9 cellular contexts compared by ENCODE assay signal in genomic region chr7:130887182-130888016, GRCh38.
DNase-seq lines count a peak whose midpoint lies in the region; ATAC-seq and TF ChIP-seq lines count a peak whose summit lies in the region.
"Had no signal": no experiment of that assay in that cellular context is flagged by ENCODE, and none has a peak within 500 bp of the region (broad histone marks: within the 10 kb centered on the region; RNA-seq: fewer than 3 reads in every experiment).

No MANE protein-coding gene starts in this region.

- H3K4me1 ChIP-seq in right lobe of liver, result peaks cover 0 to 68% (median 30%) of the 10 kb centered on the region in 4 donors

- peak in 2 of 4 donors; percentile 20 to 64 for ATAC-seq in right lobe of liver
- ATAC-seq in HG03442 (IDR thresholded peaks at IDR 0.05; ENCODE audit: unreplicated experiment), result no peak

- H3K36me3 ChIP-seq in right lobe of liver, result peaks cover 0 to 11% (median 7%) of the 10 kb centered on the region in 4 donors

- H3K27ac ChIP-seq in right lobe of liver, result peak overlapping the region in 2 of 3 donors; percentile 27 to 81

- intact Hi-C loops in right lobe of liver (cut with DNase I), result no loop called here

- no peak for TF ChIP-seq CTCF in HFF-Myc (IDR thresholded peaks at IDR 0.05; ENCODE audit: low read depth, low read length, missing control alignments)
- no peak for TF ChIP-seq CTCF in astrocyte of the spinal cord (IDR thresholded peaks at IDR 0.05; ENCODE audit: low read depth, low read length)
- TF ChIP-seq CTCF in right lobe of liver (IDR thresholded peaks at IDR 0.05), result no peak

- DNase-seq in A172 (ENCODE audit: low spot score) (peak; percentile 92), HFF-Myc (ENCODE audit: extremely low read depth, low read depth) (no peak), astrocyte of the spinal cord (ENCODE audit: low read depth, low spot score) (peak; percentile 78), right lobe of liver (peak in 1 of 3 donors; percentile 54), NCI-H2107 treated with DMSO at 0.1 percent for 48 hours (lab: John Stamatoyannopoulos, UW; ENCODE audit: unreplicated experiment) (no peak), NCI-H2196 (lab: John Stamatoyannopoulos, UW; ENCODE audit: unreplicated experiment) (no peak)
- no peak for DNase-seq in activated CD4-positive, alpha-beta T cell treated with anti-CD3 and anti-CD28 coated beads, Interleukin-2, amount 50 U/mL, for 1 hour
- DNase-seq: pancreas had no signal

- WGBS in right lobe of liver (ENCODE audit: insufficient coverage, low coverage, low lambda C conversion rate, missing lambda C conversion rate), result 56% methylated on average over 9 of the region's 13 CpGs

- in situ Hi-C loops in astrocyte of the spinal cord (cut with HindIII; ENCODE audit: low sequenced_read_pairs), result no loop called here

- H3K4me3 ChIP-seq in HFF-Myc (replicated peaks; ENCODE audit: low read depth, low read length) (peak overlapping the region; percentile 7), astrocyte of the spinal cord (ENCODE audit: low read depth, low read length) (no peak overlapping the region), right lobe of liver (no peak overlapping the region)
- H3K4me3 ChIP-seq: pancreas had no signal

- H3K27me3 ChIP-seq in right lobe of liver, result no peaks in the 10 kb centered on the region
- H3K27me3 ChIP-seq: pancreas had no signal

- no peaks in the 10 kb centered on the region for H3K9me3 ChIP-seq in right lobe of liver
- H3K9me3 ChIP-seq: pancreas had no signal

- peak; percentile 17 for TF ChIP-seq POLR2A in right lobe of liver (IDR thresholded peaks at IDR 0.05)

Comparison
In these comparisons a context has a peak if more than half of its experiments do, and no peak if none do; other contexts are left out.
1. DNase-seq: peak in A172 (single experiment) and astrocyte of the spinal cord (single experiment); none in HFF-Myc (single experiment), NCI-H2107 treated with DMSO at 0.1 percent for 48 hours (single experiment), NCI-H2196 (single experiment) and activated CD4-positive, alpha-beta T cell treated with anti-CD3 and anti-CD28 coated beads, Interleukin-2, amount 50 U/mL, for 1 hour (single experiment).